In the genomic region with DNA sequence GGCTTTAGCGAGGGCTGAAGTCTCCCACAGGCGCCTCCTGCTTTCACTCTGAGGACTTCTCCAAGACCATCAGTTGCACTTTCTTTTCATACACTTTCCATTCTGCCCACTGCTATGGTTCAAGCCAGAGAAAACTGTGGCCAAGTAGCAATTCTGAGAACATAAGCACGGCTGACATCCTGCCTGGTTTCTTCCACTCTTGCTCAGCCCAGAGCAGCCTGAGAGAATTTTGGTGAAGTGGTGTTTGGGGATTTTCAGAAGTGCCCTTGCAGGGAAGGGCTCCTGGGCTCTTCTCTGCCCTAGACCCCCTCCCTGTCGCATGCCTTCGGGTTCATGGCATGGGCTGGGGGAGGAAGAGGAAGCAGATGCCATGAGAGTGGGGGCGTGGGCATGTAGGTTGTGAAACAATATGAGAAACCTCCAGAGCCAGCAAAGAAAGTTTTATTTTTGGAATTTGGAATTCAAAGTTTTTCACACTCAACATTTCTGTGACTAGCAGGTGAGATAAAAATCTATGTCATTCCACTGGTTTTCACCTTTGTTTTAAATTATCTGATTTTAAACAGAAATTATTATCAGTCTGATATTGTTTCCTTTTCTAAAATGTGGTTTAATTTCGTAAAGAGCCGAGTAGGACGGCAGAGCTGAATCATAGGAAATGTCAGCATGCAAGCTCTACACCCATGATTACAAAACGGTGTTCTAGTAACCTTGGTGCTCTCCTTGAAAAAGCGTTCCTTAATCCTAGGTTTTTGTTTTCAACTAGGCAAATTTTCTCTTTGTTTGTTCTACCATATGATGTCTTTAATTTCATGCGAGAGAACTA, we compare ENCODE assay signal across 9 cellular contexts. TPM values are rescaled to one million over a fixed set of nuclear protein-coding genes. Genes with fewer than 3 reads are reported as not detected.
DNase-seq lines count a peak whose midpoint lies in the region; ATAC-seq and TF ChIP-seq lines count a peak whose summit lies in the region.
"Had no signal": no experiment of that assay in that cellular context is flagged by ENCODE, and none has a peak within 500 bp of the region (broad histone marks: within the 10 kb centered on the region; RNA-seq: fewer than 3 reads in every experiment).

No MANE protein-coding gene starts in this region.

- H3K36me3 ChIP-seq in BE2C = no peaks in the 10 kb centered on the region

- intact Hi-C loops in left cardiac atrium (cut with DNase I) = no loop called here

- H3K4me3 ChIP-seq in BE2C (ENCODE audit: low read depth, low read length) = no peak overlapping the region

- DNase-seq in activated CD8-positive, alpha-beta memory T cell treated with anti-CD3 and anti-CD28 coated beads for 24 hours = peak; percentile 75
- DNase-seq in left cardiac atrium (peak; percentile 42), AG08395 (ENCODE audit: low spot score) (no peak), islet precursor cell (no peak), BE2C (no peak)
- peak; percentile 16 for DNase-seq in stimulated activated CD8-positive, alpha-beta memory T cell treated with anti-CD3 and anti-CD28 coated beads, Interleukin-12 subunit alpha, Interleukin-12 subunit beta, amount 100 ng/mL, for 24 hours (ENCODE audit: extremely low read depth)
- DNase-seq: NCI-H510A had no signal

- ATAC-seq in HG02870 (IDR thresholded peaks at IDR 0.05; ENCODE audit: unreplicated experiment) (peak; percentile 83), left cardiac atrium (peak; percentile 53 to 81), GM18861 (IDR thresholded peaks at IDR 0.05; ENCODE audit: unreplicated experiment) (no peak)

- no peak for TF ChIP-seq CTCF in BE2C (IDR thresholded peaks at IDR 0.05; ENCODE audit: low read depth, low read length)

- H3K27me3 ChIP-seq in BE2C = no peaks in the 10 kb centered on the region

- no peaks in the 10 kb centered on the region for H3K9me3 ChIP-seq in BE2C

- no peaks in the 10 kb centered on the region for H3K4me1 ChIP-seq in BE2C

RNA-seq across cellular contexts. Expression of gene TNFSF8, which starts 27.8 kb away (rescaled TPM):
- 1 to 10 TPM in 1 of 2 donors, under 1 TPM in 1; 0.91 to 1.2 TPM for total RNA-seq in left cardiac atrium
- polyA plus RNA-seq in BE2C (2012; ENCODE audit: insufficient read depth, insufficient read length, low read depth) = not detected

Comparison
In these comparisons a context has a peak if more than half of its experiments do, and no peak if none do; other contexts are left out.
1. DNase-seq: peak in activated CD8-positive, alpha-beta memory T cell treated with anti-CD3 and anti-CD28 coated beads for 24 hours (single experiment), left cardiac atrium (single experiment) and stimulated activated CD8-positive, alpha-beta memory T cell treated with anti-CD3 and anti-CD28 coated beads, Interleukin-12 subunit alpha, Interleukin-12 subunit beta, amount 100 ng/mL, for 24 hours (single experiment); none in AG08395 (single experiment), islet precursor cell (single experiment) and BE2C (single experiment).